Comparison of ENCODE assay signal across 12 cellular contexts in the genomic region with DNA sequence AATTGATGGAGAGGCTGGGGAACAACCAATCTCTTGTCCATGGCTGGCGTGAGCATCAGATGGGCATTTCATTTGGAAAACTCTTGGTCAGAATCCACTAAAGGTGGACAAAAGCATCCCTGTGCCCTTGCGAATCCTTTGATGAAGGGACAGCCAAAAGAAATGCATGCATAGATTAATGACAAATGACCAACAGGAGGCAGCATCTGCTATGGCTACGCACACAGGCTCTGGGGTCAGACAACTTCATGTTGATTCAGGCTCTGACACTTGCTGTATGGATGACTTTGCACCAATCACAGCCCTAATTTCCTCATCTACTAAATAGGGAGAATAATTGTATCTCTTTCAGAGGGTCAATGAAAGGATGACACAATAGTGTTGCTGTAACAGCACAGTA.
DNase-seq lines count a peak whose midpoint lies in the region; ATAC-seq, FAIRE-seq and TF ChIP-seq lines count a peak whose summit lies in the region.
"Had no signal": no experiment of that assay in that cellular context is flagged by ENCODE, and none has a peak within 500 bp of the region (broad histone marks: within the 10 kb centered on the region; RNA-seq: fewer than 3 reads in every experiment).

No MANE protein-coding gene starts in this region.

- no peaks in the 10 kb centered on the region for H3K4me1 Mint-ChIP-seq in naive thymus-derived CD4-positive, alpha-beta T cell

- peaks cover 8% of the 10 kb centered on the region for H3K27me3 ChIP-seq in DND-41 (ENCODE audit: insufficient read depth, low read length, poor library complexity)
- H3K27me3 ChIP-seq in keratinocyte (ENCODE audit: control insufficient read depth, extremely low read depth, insufficient read depth, low read length): peaks cover under 1% of the 10 kb centered on the region
- no peaks in the 10 kb centered on the region for H3K27me3 ChIP-seq in naive thymus-derived CD4-positive, alpha-beta T cell (ENCODE audit: control insufficient read depth in 2 of 2, insufficient read depth in 2 of 2, low read length in 2 of 2)
- H3K27me3 ChIP-seq in right atrium auricular region: no peaks in the 10 kb centered on the region

- H3K9me1 ChIP-seq in keratinocyte (ENCODE audit: control insufficient read depth, extremely low read depth, insufficient read depth, low read length): no peaks in the 10 kb centered on the region

- dilution Hi-C loops in keratinocyte (cut with MboI; ENCODE audit: extremely low pct_ligation_motif_present, low sequenced_read_pairs): no loop called here

- peaks cover 2 to 37% (median 23%) of the 10 kb centered on the region in 5 donors for H3K27me3 Mint-ChIP-seq in naive thymus-derived CD4-positive, alpha-beta T cell

- FAIRE-seq in keratinocyte (lab: Jason Lieb, UNC): no peak

- H3K9ac ChIP-seq in DND-41 (ENCODE audit: low read depth, low read length): no peak overlapping the region
- no peak overlapping the region for H3K9ac ChIP-seq in keratinocyte (ENCODE audit: control insufficient read depth, extremely low read depth, insufficient read depth, low read length)

- H3K4me3 Mint-ChIP-seq in naive thymus-derived CD4-positive, alpha-beta T cell: no peak overlapping the region

- intact Hi-C loops in naive thymus-derived CD4-positive, alpha-beta T cell (cut with micrococcal nuclease): no loop called here

- peak; percentile 38 for TF ChIP-seq CTCF in DND-41 (IDR thresholded peaks at IDR 0.05; ENCODE audit: borderline replicate concordance, extremely low read depth, low read length, poor library complexity, severe bottlenecking)
- peak; percentile 37 for TF ChIP-seq CTCF in HFF-Myc (IDR thresholded peaks at IDR 0.05; ENCODE audit: low read depth, low read length, missing control alignments)
- TF ChIP-seq CTCF in VCaP (conservative IDR thresholded peaks at IDR 0.05): peak; percentile 38; the same call in 1 of the 2 replicates
- TF ChIP-seq CTCF in keratinocyte (optimal IDR thresholded peaks at IDR 0.05 in 1 of 3, IDR thresholded peaks at IDR 0.05 in 1 of 3, conservative IDR thresholded peaks at IDR 0.05 in 1 of 3; ENCODE audit: extremely low read depth in 1 of 3, insufficient read depth in 2 of 3, low read length in 3 of 3): peak; percentile 25 to 43 (median 33)
- no peak for TF ChIP-seq CTCF in right atrium auricular region (IDR thresholded peaks at IDR 0.05)

- H2AFZ ChIP-seq in DND-41 (ENCODE audit: low read depth, low read length) (no peak overlapping the region), keratinocyte (ENCODE audit: control insufficient read depth, low read length) (no peak overlapping the region)

- H3K4me2 ChIP-seq in DND-41 (ENCODE audit: insufficient read depth, low read length) (no peak overlapping the region), keratinocyte (ENCODE audit: control insufficient read depth, extremely low read depth, insufficient read depth, low read depth, low read length) (no peak overlapping the region)

- no peak overlapping the region for H3K27ac ChIP-seq in DND-41 (ENCODE audit: low read length)
- no peak overlapping the region for H3K27ac ChIP-seq in VCaP
- H3K27ac ChIP-seq in keratinocyte (ENCODE audit: control insufficient read depth, insufficient read depth, low read length): no peak overlapping the region
- H3K27ac ChIP-seq in substantia nigra (ENCODE audit: low read depth, low read length, poor library complexity, severe bottlenecking): no peak overlapping the region
- H3K27ac ChIP-seq in naive thymus-derived CD4-positive, alpha-beta T cell (ENCODE audit: low read depth, low read length): no peak overlapping the region
- no peak overlapping the region for H3K27ac ChIP-seq in right atrium auricular region
- H3K27ac ChIP-seq: dorsolateral prefrontal cortex had no signal

- H3K4me3 ChIP-seq in DND-41 (ENCODE audit: low read depth in 1 of 2, low read length in 2 of 2) (no peak overlapping the region), HFF-Myc (replicated peaks; ENCODE audit: low read depth, low read length) (no peak overlapping the region), keratinocyte (ENCODE audit: control insufficient read depth in 2 of 3, extremely low read depth in 1 of 3, insufficient read depth in 2 of 3, low read depth in 1 of 3, low read length in 3 of 3) (no peak overlapping the region), right atrium auricular region (no peak overlapping the region)
- no peak overlapping the region for H3K4me3 ChIP-seq in naive thymus-derived CD4-positive, alpha-beta T cell (ENCODE audit: low read length)
- H3K4me3 ChIP-seq: dorsolateral prefrontal cortex, lung had no signal

- DNase-seq in DND-41 (no peak), HFF-Myc (ENCODE audit: extremely low read depth, low read depth) (no peak), keratinocyte (ENCODE audit: low read depth, low spot score) (no peak), substantia nigra (lab: John Stamatoyannopoulos, UW) (no peak), islet precursor cell (no peak), right atrium auricular region (ENCODE audit: low spot score) (no peak)
- no peak for DNase-seq in naive thymus-derived CD4-positive, alpha-beta T cell
- DNase-seq: dorsolateral prefrontal cortex, GDM1, Right ventricle myocardium superior had no signal

- H3K36me3 ChIP-seq in DND-41 (ENCODE audit: insufficient read depth, low read length) (no peaks in the 10 kb centered on the region), keratinocyte (ENCODE audit: control insufficient read depth in 2 of 2, extremely low read depth in 1 of 2, insufficient read depth in 2 of 2, low read length in 2 of 2) (no peaks in the 10 kb centered on the region), right atrium auricular region (no peaks in the 10 kb centered on the region)
- no peaks in the 10 kb centered on the region for H3K36me3 ChIP-seq in naive thymus-derived CD4-positive, alpha-beta T cell (ENCODE audit: control insufficient read depth in 2 of 3, insufficient read depth in 3 of 3, low read length in 3 of 3)

- no peaks in the 10 kb centered on the region for H3K36me3 Mint-ChIP-seq in naive thymus-derived CD4-positive, alpha-beta T cell

- POLR2A ChIA-PET in naive thymus-derived CD4-positive, alpha-beta T cell (lab: Charles Lee): no interaction called here

- ATAC-seq in DND-41 (ENCODE audit: insufficient read depth, low read depth): no peak
- ATAC-seq in naive thymus-derived CD4-positive, alpha-beta T cell: no peak

- no peak overlapping the region for H3K27ac Mint-ChIP-seq in naive thymus-derived CD4-positive, alpha-beta T cell

- CTCF ChIA-PET in naive thymus-derived CD4-positive, alpha-beta T cell (lab: Charles Lee): no interaction called here

- no peaks in the 10 kb centered on the region for H3K4me1 ChIP-seq in DND-41 (ENCODE audit: insufficient read depth, low read length)
- H3K4me1 ChIP-seq in keratinocyte (ENCODE audit: control insufficient read depth, extremely low read depth, insufficient read depth, low read length): no peaks in the 10 kb centered on the region
- no peaks in the 10 kb centered on the region for H3K4me1 ChIP-seq in naive thymus-derived CD4-positive, alpha-beta T cell (ENCODE audit: control insufficient read depth in 2 of 2, insufficient read depth in 2 of 2, low read length in 2 of 2)
- no peaks in the 10 kb centered on the region for H3K4me1 ChIP-seq in right atrium auricular region

- no peaks in the 10 kb centered on the region for H3K79me2 ChIP-seq in DND-41 (ENCODE audit: insufficient read depth, low read length)
- H3K79me2 ChIP-seq in keratinocyte (ENCODE audit: control insufficient read depth, insufficient read depth, low read length): no peaks in the 10 kb centered on the region

- H4K20me1 ChIP-seq in DND-41 (ENCODE audit: insufficient read depth, low read length) (no peaks in the 10 kb centered on the region), keratinocyte (ENCODE audit: control insufficient read depth, extremely low read depth, insufficient read depth, low read length) (no peaks in the 10 kb centered on the region)

- H3K9me3 ChIP-seq in DND-41 (ENCODE audit: insufficient read depth, low read length, severe bottlenecking) (no peaks in the 10 kb centered on the region), keratinocyte (ENCODE audit: control insufficient read depth, low read depth, low read length) (no peaks in the 10 kb centered on the region), right atrium auricular region (no peaks in the 10 kb centered on the region)
- no peaks in the 10 kb centered on the region for H3K9me3 ChIP-seq in naive thymus-derived CD4-positive, alpha-beta T cell (ENCODE audit: control insufficient read depth in 2 of 3, low read length in 3 of 3)

- peaks cover 0 to 2% (median 0%) of the 10 kb centered on the region in 11 donors for H3K9me3 Mint-ChIP-seq in naive thymus-derived CD4-positive, alpha-beta T cell

Comparison
In these comparisons a context has a peak if more than half of its experiments do, and no peak if none do; other contexts are left out.
1. CTCF ChIP-seq: peak in DND-41 (single experiment), HFF-Myc (single experiment), VCaP (single experiment) and keratinocyte (3 of 3); none in right atrium auricular region (0 of 2).